Comparison of ENCODE assay signal across 8 cellular contexts in genomic region chr1:109483658-109484518, GRCh38. TPM values are rescaled to one million over a fixed set of nuclear protein-coding genes. Genes with fewer than 3 reads are reported as not detected.
DNase-seq lines count a peak whose midpoint lies in the region; ATAC-seq, FAIRE-seq and TF ChIP-seq lines count a peak whose summit lies in the region.

ATXN7L2 (plus strand) TSS chr1:109483905; CDS start chr1:109483954, 49 bp downstream.

- FAIRE-seq in small intestine (lab: Jason Lieb, UNC) = no peak

- peaks cover 7% of the 10 kb centered on the region for H3K36me3 Mint-ChIP-seq in MCF 10A (ENCODE audit: insufficient read depth, unreplicated experiment)

- peak; percentile 60 for ATAC-seq in GM18870 (IDR thresholded peaks at IDR 0.05; ENCODE audit: unreplicated experiment)
- ATAC-seq in HG03103 (IDR thresholded peaks at IDR 0.05; ENCODE audit: low read depth, unreplicated experiment) = peak; percentile 60

- peak within 1 kb of the TSS; percentile 87 for H3K4me3 ChIP-seq in ACC112 (ENCODE audit: low read depth, low read length)
- peak within 1 kb of the TSS; percentile 62 to 64 for H3K4me3 ChIP-seq in small intestine (ENCODE audit: low read depth in 1 of 2, low read length in 2 of 2)

- peak within 1 kb of the TSS; percentile 87 for H2AFZ ChIP-seq in ACC112 (ENCODE audit: low read length, unreplicated experiment)

- no peaks in the 10 kb centered on the region for H3K9me3 ChIP-seq in small intestine (ENCODE audit: control insufficient read depth, low read depth)

- WGBS in small intestine, 3 donors = 0 to 1% (median 1%) methylated on average over 25 to 73 of the region's 73 CpGs

- H3K36me3 ChIP-seq in ACC112 (ENCODE audit: insufficient read depth, low read length) = no peaks in the 10 kb centered on the region
- no peaks in the 10 kb centered on the region for H3K36me3 ChIP-seq in small intestine (ENCODE audit: control insufficient read depth in 2 of 2, insufficient read depth in 2 of 2, low read length in 2 of 2)

- H3K4me3 Mint-ChIP-seq in MCF 10A (ENCODE audit: unreplicated experiment) = peak within 1 kb of the TSS; percentile 83

- H3K27ac Mint-ChIP-seq in MCF 10A (ENCODE audit: low read depth, unreplicated experiment) = peak within 1 kb of the TSS; percentile 77

- H3K27me3 Mint-ChIP-seq in MCF 10A (ENCODE audit: insufficient read depth, unreplicated experiment) = peaks cover 24% of the 10 kb centered on the region

- CTCF ChIA-PET in MCF 10A (lab: Yijun Ruan, JAX) = interaction anchor here (0.5 to 40.0 kb wide), 7 partner anchors 11 to 172 kb away, joined by 3 to 1071 read pairs (median 4); partner anchors contain the start of genes CYB561D1 and GPR61

- no TSS peak for BruUV-seq in MCF 10A (replicated peaks; lab: Mats Ljungman, UMichigan)

- H3K79me2 ChIP-seq in ACC112 (ENCODE audit: control insufficient read depth, insufficient read depth, low read length, unreplicated experiment) = no peaks in the 10 kb centered on the region

- H3K4me1 ChIP-seq in ACC112 (ENCODE audit: control insufficient read depth, insufficient read depth, low read length, unreplicated experiment) = peaks cover 15% of the 10 kb centered on the region
- H3K4me1 ChIP-seq in small intestine (ENCODE audit: control insufficient read depth in 2 of 2, insufficient read depth in 1 of 2, low read depth in 1 of 2, low read length in 1 of 2) = peaks cover 0 to 6% of the 10 kb centered on the region in 2 donors

- DNase-seq in NCI-H2171 treated with DMSO at 0.1 percent for 48 hours (lab: John Stamatoyannopoulos, UW) (peak; percentile 93), MCF 10A (ENCODE audit: unreplicated experiment) (peak; percentile 89), iPS-NIHi11 (ENCODE audit: low spot score) (peak; percentile 99), small intestine (peak; percentile 89)

- POLR2A ChIA-PET in MCF 10A (lab: Yijun Ruan, JAX) = interaction anchor here (0.7 to 2.6 kb wide), 10 partner anchors 9 to 501 kb away, joined by 3 to 14 read pairs (median 3); partner anchors contain the start of genes AHCYL1, CYB561D1, GNAI3 and PSMA5

- H3K9me3 Mint-ChIP-seq in MCF 10A (ENCODE audit: unreplicated experiment) = no peaks in the 10 kb centered on the region

- no peak for TF ChIP-seq CTCF in VCaP (conservative IDR thresholded peaks at IDR 0.05)
- TF ChIP-seq CTCF in MCF 10A (IDR thresholded peaks at IDR 0.05; ENCODE audit: unreplicated experiment) = no peak

- H3K4me1 Mint-ChIP-seq in MCF 10A (ENCODE audit: insufficient read depth, unreplicated experiment) = peaks cover 7% of the 10 kb centered on the region

- H3K27me3 ChIP-seq in ACC112 (ENCODE audit: insufficient read depth, low read length) (peaks cover 40% of the 10 kb centered on the region), small intestine (ENCODE audit: control insufficient read depth in 2 of 2, insufficient read depth in 2 of 2, low read length in 2 of 2) (no peaks in the 10 kb centered on the region)

- H3K27ac ChIP-seq in ACC112 (ENCODE audit: low read depth, low read length) (peak within 1 kb of the TSS; percentile 80), VCaP (peak within 1 kb of the TSS; percentile 81), small intestine (ENCODE audit: low read depth in 1 of 2, low read length in 1 of 2) (peak within 1 kb of the TSS; percentile 79 to 95)

- intact Hi-C loops in MCF 10A (cut with micrococcal nuclease) = no loop called here

RNA-seq across cellular contexts. Expression of gene ATXN7L2, which starts in this region (rescaled TPM):
- total RNA-seq in MCF 10A (2022) = 3.8 and 7.3 TPM in 2 replicates
- 1 to 10 TPM; 4.8 to 8.9 (median 7.0) TPM for polyA plus RNA-seq in small intestine

Comparison
In these comparisons a context has a peak if more than half of its experiments do, and no peak if none do; other contexts are left out.
1. Peak in every context shown above with its lines: DNase-seq, ATAC-seq, H3K4me3 ChIP-seq and H3K27ac ChIP-seq.